ENCODE assay signal across 21 cellular contexts in the genomic region with DNA sequence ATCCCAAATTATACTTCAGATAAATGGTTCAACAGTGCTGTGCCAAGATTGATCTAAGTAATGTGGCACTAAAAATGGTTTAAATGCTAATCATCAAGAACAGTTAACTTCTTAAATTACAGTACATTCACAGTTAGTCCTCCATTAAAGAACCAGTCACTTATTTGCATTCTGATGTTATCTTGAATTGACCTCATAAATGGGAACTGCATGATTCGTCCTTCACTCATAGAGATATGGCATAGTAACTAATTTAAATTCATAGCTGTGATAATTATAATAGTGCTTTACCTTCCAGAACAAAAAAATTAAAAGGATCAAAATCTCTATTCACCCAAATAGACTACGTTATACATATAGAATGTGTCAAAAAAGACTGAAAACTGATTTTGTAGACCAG.
"Had no signal": no experiment of that assay in that cellular context is flagged by ENCODE, and none has a peak within 500 bp of the region (broad histone marks: within the 10 kb centered on the region; RNA-seq: fewer than 3 reads in every experiment).

No MANE protein-coding gene starts in this region.

- H3K4me1 ChIP-seq: ascending aorta, left lung, lower lobe of right lung had no signal

- H3K27ac ChIP-seq: ascending aorta, brain microvascular endothelial cell, heart left ventricle, left lung, lower lobe of right lung, tibial nerve had no signal

- H3K27me3 ChIP-seq: ascending aorta, brain microvascular endothelial cell, heart left ventricle, left lung, tibial nerve had no signal

- H3K4me3 ChIP-seq: ascending aorta, heart left ventricle, left lung, lower lobe of right lung, tibial nerve had no signal

- H3K9me3 ChIP-seq: ascending aorta, heart left ventricle, left lung, lower lobe of right lung, tibial nerve had no signal

- DNase-seq: activated CD4-positive, alpha-beta T cell treated with anti-CD3 and anti-CD28 coated beads for 36 hours; activated CD4-positive, CD25-positive, alpha-beta regulatory T cell; activated CD8-positive, alpha-beta memory T cell treated with anti-CD3 and anti-CD28 coated beads, Interleukin-2, amount 10 ng/mL, durations not matched to agents 7 days and 5 days; activated CD8-positive, alpha-beta T cell treated with anti-CD3 and anti-CD28 coated beads, Interleukin-2, amount 10 ng/mL, durations not matched to agents 7 days and 5 days; activated effector memory CD4-positive, alpha-beta T cell treated with Interleukin-2 at 50 U/mL for 16 hours; activated naive CD4-positive, alpha-beta T cell treated with Interleukin-2 at 50 U/mL for 16 hours; brain microvascular endothelial cell; central memory CD4-positive, alpha-beta T cell; foreskin fibroblast; heart left ventricle; kidney glomerular epithelial cell; left lung; lower lobe of right lung; mesendoderm; right cardiac atrium; stimulated activated CD4-positive, alpha-beta T cell treated with anti-CD3 and anti-CD28 coated beads, Interleukin-2, amount 100 ng/mL, for 48 hours; stimulated activated naive CD4-positive, alpha-beta T cell treated with Interleukin-2 at 50 U/mL for 16 hours had no signal

- ATAC-seq: activated CD4-positive, alpha-beta T cell treated with anti-CD3 and anti-CD28 coated beads for 36 hours; activated CD8-positive, alpha-beta memory T cell treated with anti-CD3 and anti-CD28 coated beads, Interleukin-2, amount 10 ng/mL, durations not matched to agents 7 days and 5 days; activated CD8-positive, alpha-beta T cell treated with anti-CD3 and anti-CD28 coated beads, Interleukin-2, amount 10 ng/mL, durations not matched to agents 7 days and 5 days; esophagus mucosa; heart left ventricle; left lung; lower lobe of right lung; natural killer cell treated with Interleukin-12 subunit alpha and Interleukin-12 subunit beta and Interleukin-15 and Interleukin-18, amount 100 ng/mL, for 72 hours; right cardiac atrium had no signal
